Comparison of ENCODE assay signal across 20 cellular contexts in the genomic region with DNA sequence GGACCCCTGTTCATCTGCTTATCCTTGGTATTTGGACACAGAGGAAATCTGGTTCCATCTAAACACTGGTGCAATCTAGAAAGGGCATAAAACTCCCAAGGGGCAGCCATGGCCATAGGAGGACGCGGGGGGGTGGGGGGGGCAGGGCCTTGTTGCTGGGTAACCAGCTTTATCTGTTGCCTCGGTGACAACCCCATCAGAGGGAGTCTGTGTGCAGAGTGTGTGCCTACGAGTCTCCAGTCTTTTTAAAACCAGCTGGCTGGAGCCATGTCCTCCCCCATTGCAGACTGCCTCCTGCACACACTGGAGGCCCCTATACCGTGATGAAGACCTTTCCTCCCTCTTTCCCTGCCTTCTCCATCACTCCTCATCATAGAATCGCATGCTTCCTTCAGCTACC. TPM values are rescaled to one million over a fixed set of nuclear protein-coding genes. Genes with fewer than 3 reads are reported as not detected.
DNase-seq lines count a peak whose midpoint lies in the region; ATAC-seq and TF ChIP-seq lines count a peak whose summit lies in the region.
"Had no signal": no experiment of that assay in that cellular context is flagged by ENCODE, and none has a peak within 500 bp of the region (broad histone marks: within the 10 kb centered on the region; RNA-seq: fewer than 3 reads in every experiment).

No MANE protein-coding gene starts in this region.

- peak; percentile 9 for DNase-seq in NCI-H146 (lab: John Stamatoyannopoulos, UW)
- DNase-seq in NCI-H146 treated with DMSO at 0.1 percent for 48 hours (lab: John Stamatoyannopoulos, UW; ENCODE audit: unreplicated experiment): no peak
- peak in 2 of 3 experiments; percentile 64 to 84 for DNase-seq in NCI-H1417 (lab: John Stamatoyannopoulos, UW)
- DNase-seq in osteocyte (ENCODE audit: extremely low spot score, unreplicated experiment): no peak
- DNase-seq in upper lobe of right lung: no peak
- no peak for DNase-seq in omental fat pad (ENCODE audit: low spot score)
- DNase-seq: activated naive CD4-positive, alpha-beta T cell treated with Interleukin-2 at 50 U/mL for 16 hours; activated T-cell treated with anti-CD3 and anti-CD28 coated beads, Interleukin-2, amount 50 U/mL, for 4 hours; mucosa of descending colon; NCI-H2029 treated with DMSO at 0.1 percent for 48 hours; NK-92 treated with Interleukin-12 subunit alpha and Interleukin-12 subunit beta, amount 100 ng/mL, for 24 hours; psoas muscle; stimulated activated CD8-positive, alpha-beta memory T cell treated with anti-CD3 and anti-CD28 coated beads, Interleukin-4, amount 100 ng/mL, for 48 hours; stomach; transverse colon had no signal

- no peaks in the 10 kb centered on the region for H3K4me1 ChIP-seq in upper lobe of right lung
- H3K4me1 ChIP-seq: Peyer's patch, psoas muscle, SJSA1, transverse colon had no signal

- peak overlapping the region; percentile 73 for H3K27ac ChIP-seq in cingulate gyrus (ENCODE audit: low read depth, low read length)
- H3K27ac ChIP-seq in upper lobe of right lung: no peak overlapping the region
- H3K27ac ChIP-seq: Peyer's patch, psoas muscle, SJSA1, stomach, transverse colon had no signal

- no peak overlapping the region for H3K4me3 Mint-ChIP-seq in osteocyte (ENCODE audit: unreplicated experiment)
- H3K4me3 Mint-ChIP-seq: activated T-cell treated with anti-CD3 and anti-CD28 coated beads, Interleukin-2, amount 50 U/mL, for 4 hours had no signal

- no peaks in the 10 kb centered on the region for H3K27me3 ChIP-seq in upper lobe of right lung
- H3K27me3 ChIP-seq: Peyer's patch, SJSA1 had no signal

- no peaks in the 10 kb centered on the region for H3K36me3 ChIP-seq in upper lobe of right lung
- H3K36me3 ChIP-seq: Peyer's patch, SJSA1, stomach, transverse colon had no signal

- no peaks in the 10 kb centered on the region for H3K9me3 ChIP-seq in upper lobe of right lung
- H3K9me3 ChIP-seq: mucosa of descending colon, Peyer's patch, psoas muscle, SJSA1, stomach, transverse colon had no signal

- ATAC-seq in upper lobe of right lung (no peak), omental fat pad (ENCODE audit: low FRiP score) (no peak), HG03457 (IDR thresholded peaks at IDR 0.05; ENCODE audit: unreplicated experiment) (no peak)
- ATAC-seq: activated T-cell treated with anti-CD3 and anti-CD28 coated beads, Interleukin-2, amount 50 U/mL, for 4 hours; mucosa of descending colon; psoas muscle had no signal

- no peak for TF ChIP-seq CTCF in osteocyte (IDR thresholded peaks at IDR 0.05)
- TF ChIP-seq CTCF in upper lobe of right lung (IDR thresholded peaks at IDR 0.05): no peak
- TF ChIP-seq CTCF in omental fat pad (IDR thresholded peaks at IDR 0.05): no peak

- H3K27me3 Mint-ChIP-seq in osteocyte (ENCODE audit: unreplicated experiment): no peaks in the 10 kb centered on the region

- intact Hi-C loops in upper lobe of right lung (cut with DNase I): loop anchor here (10.0 kb wide), 2 partner anchors 248 to 322 kb away; no protein-coding TSS in a partner anchor

- H3K9me3 Mint-ChIP-seq in osteocyte (ENCODE audit: unreplicated experiment): no peaks in the 10 kb centered on the region
- H3K9me3 Mint-ChIP-seq: activated T-cell treated with anti-CD3 and anti-CD28 coated beads, Interleukin-2, amount 50 U/mL, for 4 hours had no signal

- peaks cover 2% of the 10 kb centered on the region for H3K36me3 Mint-ChIP-seq in osteocyte (ENCODE audit: unreplicated experiment)

- H3K4me1 Mint-ChIP-seq in osteocyte (ENCODE audit: unreplicated experiment): peaks cover 34% of the 10 kb centered on the region

- H3K27ac Mint-ChIP-seq in osteocyte (ENCODE audit: unreplicated experiment): peak overlapping the region; percentile 61

- H3K4me3 ChIP-seq in upper lobe of right lung: no peak overlapping the region
- H3K4me3 ChIP-seq: mucosa of descending colon, Peyer's patch, psoas muscle, SJSA1, stomach, transverse colon had no signal

RNA-seq across cellular contexts. Expression of a gene that starts 26.4 kb away (rescaled TPM):
- total RNA-seq in osteocyte (21.8 and 22.6 TPM in 2 replicates), upper lobe of right lung (3.6 TPM), omental fat pad (10 to 100 TPM in 3 of 4 donors, 1 to 10 TPM in 1; 4.7 to 18.8 (median 13.7) TPM)
- total RNA-seq: SJSA1; T-helper 1 cell treated with Interleukin-12 subunit alpha and Interleukin-12 subunit beta and Interleukin-4 antibody, amounts not matched to agents 30 ng/mL and 1 ng/mL, for 36 hours had no signal

Comparison
In these comparisons a context has a peak if more than half of its experiments do, and no peak if none do; other contexts are left out.
1. DNase-seq: peak in NCI-H146 (single experiment) and NCI-H1417 (2 of 3); none in NCI-H146 treated with DMSO at 0.1 percent for 48 hours (single experiment), osteocyte (single experiment), upper lobe of right lung (single experiment) and omental fat pad (single experiment).